8 cellular contexts compared by ENCODE assay signal in genomic region chr1:178282949-178283367, GRCh38.
A peak's percentile ranks its signal among the peaks of the same experiment; 100 is the strongest.
DNase-seq lines count a peak whose midpoint lies in the region; ATAC-seq and TF ChIP-seq lines count a peak whose summit lies in the region.

No MANE protein-coding gene starts in this region.

- intact Hi-C loops in Right ventricle myocardium inferior (cut with DNase I): loop anchor here (2.0 to 5.0 kb wide), 2 partner anchors 191 to 252 kb away; partner anchors contain the start of gene RASAL2
- intact Hi-C loops in right cardiac atrium (cut with DNase I): loop anchor here in 2 of 4 donors (5.0 to 10.0 kb wide), 3 partner anchors 248 to 328 kb away; no protein-coding TSS in a partner anchor
- intact Hi-C loops in transverse colon (cut with DNase I; ENCODE audit: low total_unique reads): loop anchor here (10.0 kb wide), 1 partner anchor 248 kb away; no protein-coding TSS in a partner anchor
- intact Hi-C loops in CD4-positive, alpha-beta T cell (cut with DNase I, micrococcal nuclease): no loop called here

- no peaks in the 10 kb centered on the region for H3K27me3 ChIP-seq in cardiac muscle cell
- H3K27me3 ChIP-seq in right cardiac atrium (ENCODE audit: control insufficient read depth, insufficient read depth): no peaks in the 10 kb centered on the region
- H3K27me3 ChIP-seq in transverse colon: no peaks in the 10 kb centered on the region
- no peaks in the 10 kb centered on the region for H3K27me3 ChIP-seq in suprapubic skin
- no peaks in the 10 kb centered on the region for H3K27me3 ChIP-seq in CD4-positive, alpha-beta T cell (ENCODE audit: control insufficient read depth, insufficient read depth, low read length)

- H3K9me3 Mint-ChIP-seq in CD4-positive, alpha-beta T cell: no peaks in the 10 kb centered on the region

- CTCF ChIA-PET in CD4-positive, alpha-beta T cell (lab: Charles Lee): no interaction called here

- in situ Hi-C loops in transverse colon (cut with MboI; ENCODE audit: low pct_ligation_motif_present in 1 of 4, low pct_unique_long_range_greater_than_20kb in 1 of 4, low sequenced_read_pairs in 3 of 4): loop anchor here in 2 of 4 donors (25.0 kb wide), 1 partner anchor 246 kb away; no protein-coding TSS in a partner anchor

- TF ChIP-seq POLR2A in transverse colon (IDR thresholded peaks at IDR 0.05): no peak
- no peak for TF ChIP-seq POLR2A in suprapubic skin (IDR thresholded peaks at IDR 0.05)

- DNase-seq in cardiac muscle cell (ENCODE audit: low read depth in 1 of 2, low spot score in 1 of 2) (peak; percentile 11 to 81), Right ventricle myocardium inferior (ENCODE audit: missing footprints) (no peak), right cardiac atrium (no peak), transverse colon (no peak), suprapubic skin (ENCODE audit: low spot score in 2 of 2) (no peak), amniotic stem cell (lab: John Stamatoyannopoulos, UW) (no peak)
- DNase-seq in CD4-positive, alpha-beta T cell: no peak

- no peaks in the 10 kb centered on the region for H3K36me3 Mint-ChIP-seq in CD4-positive, alpha-beta T cell (ENCODE audit: low read depth)

- no peaks in the 10 kb centered on the region for H3K27me3 Mint-ChIP-seq in CD4-positive, alpha-beta T cell

- no peaks in the 10 kb centered on the region for H3K4me1 Mint-ChIP-seq in CD4-positive, alpha-beta T cell (ENCODE audit: low read depth)

- H3K27ac ChIP-seq in cardiac muscle cell (no peak overlapping the region), right cardiac atrium (ENCODE audit: low read length) (no peak overlapping the region), transverse colon (no peak overlapping the region), suprapubic skin (no peak overlapping the region)
- H3K27ac ChIP-seq in CD4-positive, alpha-beta T cell (ENCODE audit: low read depth, low read length): no peak overlapping the region

- TF ChIP-seq EP300 in transverse colon (IDR thresholded peaks at IDR 0.05; ENCODE audit: low read depth): no peak
- no peak for TF ChIP-seq EP300 in suprapubic skin (IDR thresholded peaks at IDR 0.05)

- no peaks in the 10 kb centered on the region for H3K36me3 ChIP-seq in cardiac muscle cell
- peaks cover 0 to 4% (median 0%) of the 10 kb centered on the region in 4 donors for H3K36me3 ChIP-seq in transverse colon
- no peaks in the 10 kb centered on the region for H3K36me3 ChIP-seq in suprapubic skin

- WGBS in right cardiac atrium: 30% methylated on average over 3 of the region's 3 CpGs
- WGBS in transverse colon (ENCODE audit: low coverage in 1 of 2), 2 donors: 23 to 29% methylated on average over 3 of the region's 3 CpGs
- 25% methylated on average over 3 of the region's 3 CpGs for WGBS in suprapubic skin

- peak; percentile 61 for TF ChIP-seq CTCF in cardiac muscle cell (IDR thresholded peaks at IDR 0.05; ENCODE audit: low read depth, low read length)
- TF ChIP-seq CTCF in transverse colon (IDR thresholded peaks at IDR 0.05): peak; percentile 15 to 40 (median 29)
- TF ChIP-seq CTCF in suprapubic skin (IDR thresholded peaks at IDR 0.05): peak in 1 of 2 donors; percentile 33
- TF ChIP-seq CTCF in CD4-positive, alpha-beta T cell (IDR thresholded peaks at IDR 0.05): no peak

- POLR2A ChIA-PET in CD4-positive, alpha-beta T cell (lab: Charles Lee): no interaction called here

- H3K4me3 ChIP-seq in cardiac muscle cell (no peak overlapping the region), right cardiac atrium (ENCODE audit: low read length) (no peak overlapping the region), transverse colon (no peak overlapping the region), suprapubic skin (no peak overlapping the region)

- no peak overlapping the region for H3K4me3 Mint-ChIP-seq in CD4-positive, alpha-beta T cell

- ATAC-seq in Right ventricle myocardium inferior: no peak
- ATAC-seq in SK-N-SH treated with all-trans-retinoic acid at 6 μM for 48 hours: peak; percentile 92
- ATAC-seq in right cardiac atrium: peak; percentile 18 to 31
- no peak for ATAC-seq in CD4-positive, alpha-beta T cell (ENCODE audit: poor library complexity)

- no peak overlapping the region for H3K27ac Mint-ChIP-seq in CD4-positive, alpha-beta T cell

- H3K9me3 ChIP-seq in cardiac muscle cell (ENCODE audit: low read depth) (no peaks in the 10 kb centered on the region), right cardiac atrium (ENCODE audit: control insufficient read depth, low read length) (no peaks in the 10 kb centered on the region), transverse colon (no peaks in the 10 kb centered on the region), suprapubic skin (no peaks in the 10 kb centered on the region)
- H3K9me3 ChIP-seq in CD4-positive, alpha-beta T cell (ENCODE audit: control insufficient read depth, low read length): peaks cover 2% of the 10 kb centered on the region

- no peaks in the 10 kb centered on the region for H3K4me1 ChIP-seq in cardiac muscle cell (ENCODE audit: low read depth)
- H3K4me1 ChIP-seq in right cardiac atrium (ENCODE audit: control insufficient read depth, insufficient read depth, low read length): no peaks in the 10 kb centered on the region
- H3K4me1 ChIP-seq in transverse colon: peaks cover 0 to 21% (median 2%) of the 10 kb centered on the region in 4 donors
- peaks cover 20% of the 10 kb centered on the region for H3K4me1 ChIP-seq in suprapubic skin

TF ChIP-seq in SK-N-SH treated with all-trans-retinoic acid at 6 μM for 48 hours, 23 proteins besides CTCF, POLR2A, EP300 and RAD21:
- TF ChIP-seq ZFP30 (CRISPR knock-in tag; IDR thresholded peaks at IDR 0.05) (no peak), RARB (CRISPR knock-in tag; IDR thresholded peaks at IDR 0.05) (no peak), POU6F1 (CRISPR knock-in tag; IDR thresholded peaks at IDR 0.05; ENCODE audit: borderline replicate concordance, low read depth) (no peak), BACH2 (CRISPR knock-in tag; IDR thresholded peaks at IDR 0.05; ENCODE audit: borderline replicate concordance) (no peak), ESRRG (CRISPR knock-in tag; IDR thresholded peaks at IDR 0.05) (no peak), ZNF565 (CRISPR knock-in tag; conservative IDR thresholded peaks at IDR 0.05; ENCODE audit: low read depth) (no peak), ISL1 (CRISPR knock-in tag; IDR thresholded peaks at IDR 0.05) (no peak), ZFP3 (CRISPR knock-in tag; IDR thresholded peaks at IDR 0.05) (no peak), TSHZ2 (CRISPR knock-in tag; IDR thresholded peaks at IDR 0.05) (no peak), ZNF8 (CRISPR knock-in tag; IDR thresholded peaks at IDR 0.05) (no peak), CSRNP3 (CRISPR knock-in tag; IDR thresholded peaks at IDR 0.05) (no peak), PPARA (CRISPR knock-in tag; IDR thresholded peaks at IDR 0.05; ENCODE audit: borderline replicate concordance) (no peak), GLIS3 (CRISPR knock-in tag; IDR thresholded peaks at IDR 0.05) (no peak), ZNF70 (CRISPR knock-in tag; IDR thresholded peaks at IDR 0.05) (no peak)

Comparison
In these comparisons a context has a peak if more than half of its experiments do, and no peak if none do; other contexts are left out.
1. DNase-seq: peak in cardiac muscle cell (2 of 2); none in Right ventricle myocardium inferior (single experiment), right cardiac atrium (0 of 3), transverse colon (single experiment), suprapubic skin (0 of 2), amniotic stem cell (single experiment) and CD4-positive, alpha-beta T cell (0 of 10).
2. ATAC-seq: peak in SK-N-SH treated with all-trans-retinoic acid at 6 μM for 48 hours (single experiment) and right cardiac atrium (2 of 2); none in Right ventricle myocardium inferior (single experiment) and CD4-positive, alpha-beta T cell (single experiment).
3. intact Hi-C loops: an anchor here in Right ventricle myocardium inferior (2.0 to 5.0 kb wide) and transverse colon (10.0 kb wide); none called in CD4-positive, alpha-beta T cell.